Comparison of ENCODE assay signal across 8 cellular contexts in genomic region chr2:180691855-180692223, GRCh38.
A peak's percentile ranks its signal among the peaks of the same experiment; 100 is the strongest.
DNase-seq lines count a peak whose midpoint lies in the region; ATAC-seq, FAIRE-seq and TF ChIP-seq lines count a peak whose summit lies in the region.
"Not testable (repeated sequence)": the region's sequence is repeated elsewhere in the genome, so short reads cannot be mapped to it uniquely, and the experiment has no call there.

No MANE protein-coding gene starts in this region.

- not testable (repeated sequence) for DNase-seq in LNCaP clone FGC (ENCODE audit: low read depth)
- DNase-seq in PC-3 (peak; percentile 42), K562 (ENCODE audit: extremely low read depth in 1 of 4, low spot score in 3 of 4) (peak in 1 of 4 experiments; percentile 55), Right ventricle myocardium inferior (ENCODE audit: missing footprints) (peak; percentile 44), kidney tubule cell (ENCODE audit: low spot score) (peak; percentile 13), posterior vena cava (ENCODE audit: low spot score) (peak; percentile 32), testis (peak; percentile 46)

- not testable (repeated sequence) for H3K36me3 ChIP-seq in PC-3 (ENCODE audit: low read depth, low read length); K562 (ENCODE audit: control insufficient read depth, insufficient read depth, low read length); testis (ENCODE audit: low read depth, missing control alignments)

- in situ Hi-C loops in K562 (cut with MboI): not testable (repeated sequence)

- intact Hi-C loops in PC-3 (cut with micrococcal nuclease) (loop anchor here (1.0 to 10.0 kb wide), 6 partner anchors 50 to 567 kb away; partner anchors contain the start of gene UBE2E3), K562 (cut with micrococcal nuclease) (loop anchor here (5.0 kb wide), 1 partner anchor 290 kb away; the partner anchor contains the start of gene UBE2E3)
- intact Hi-C loops in Right ventricle myocardium inferior (cut with DNase I); posterior vena cava (cut with DNase I); testis (cut with DNase I; ENCODE audit: low total_unique reads): not testable (repeated sequence)

- peak overlapping the region; percentile 91 for H3K4me2 ChIP-seq in PC-3 (ENCODE audit: low read length)
- H3K4me2 ChIP-seq in K562 (ENCODE audit: insufficient read depth, low read length): peak overlapping the region; percentile 42

- H3K79me2 ChIP-seq in PC-3 (ENCODE audit: low read length): peaks cover 45% of the 10 kb centered on the region
- peaks cover 24% of the 10 kb centered on the region for H3K79me2 ChIP-seq in K562 (ENCODE audit: control insufficient read depth, insufficient read depth, low read length)

- H3K4me1 ChIP-seq in PC-3 (ENCODE audit: insufficient read depth, low read length): peaks cover 50% of the 10 kb centered on the region
- not testable (repeated sequence) for H3K4me1 ChIP-seq in K562 (replicated peaks in 1 of 2; ENCODE audit: control insufficient read depth in 2 of 2, insufficient read depth in 2 of 2, low read length in 2 of 2); testis

- H3K9ac ChIP-seq in PC-3 (ENCODE audit: low read length) (peak overlapping the region; percentile 65), K562 (ENCODE audit: insufficient read depth in 1 of 2, low read depth in 2 of 2, low read length in 2 of 2) (peak overlapping the region in 1 of 2 experiments; percentile 32; a peak in 1 of 4 replicates)

- ATAC-seq in PC-3 (peak; percentile 14), K562 (peak; percentile 31)
- not testable (repeated sequence) for ATAC-seq in Right ventricle myocardium inferior

- TF ChIP-seq RAD21 in K562 (CRISPR knock-in tag; conservative IDR thresholded peaks at IDR 0.05 in 1 of 2, IDR thresholded peaks at IDR 0.05 in 1 of 2): not testable (repeated sequence)

- not testable (repeated sequence) for H3K9me1 ChIP-seq in K562 (ENCODE audit: control insufficient read depth, insufficient read depth, low read length)

- WGBS in K562 (ENCODE audit: insufficient coverage, low coverage, missing lambda C conversion rate): 2% methylated on average over 15 of the region's 15 CpGs
- WGBS in testis, 2 donors: 71 to 87% methylated on average over 12 to 15 of the region's 15 CpGs

- not testable (repeated sequence) for H3K9me3 ChIP-seq in PC-3 (ENCODE audit: low read length); K562 (replicated peaks; ENCODE audit: control insufficient read depth, insufficient read depth, low read depth, low read length); testis

- not testable (repeated sequence) for H3F3A ChIP-seq in PC-3 (ENCODE audit: low read length, unreplicated experiment)

- FAIRE-seq in K562 (lab: Jason Lieb, UNC): not testable (repeated sequence)

- TF ChIP-seq EP300 in K562 (IDR thresholded peaks at IDR 0.05; ENCODE audit: low read length): not testable (repeated sequence)

- not testable (repeated sequence) for H4K20me1 ChIP-seq in PC-3 (ENCODE audit: low read length); K562 (replicated peaks; ENCODE audit: control insufficient read depth, insufficient read depth, low read length)

- H3K27me3 ChIP-seq in PC-3 (ENCODE audit: low read length); K562 (ENCODE audit: control insufficient read depth in 2 of 2, insufficient read depth in 2 of 2, low read length in 2 of 2); testis: not testable (repeated sequence)

- POLR2A ChIA-PET in PC-3 (lab: Charles Lee; ENCODE audit: unreplicated experiment) (interaction anchor here (0.6 to 0.7 kb wide), 4 partner anchors 37 to 292 kb away, joined by 3 to 5 read pairs (median 3); no protein-coding TSS in a partner anchor), K562 (lab: Yijun Ruan, JAX) (interaction anchor here (0.6 to 1.6 kb wide), 5 partner anchors 15 to 171 kb away, joined by 3 to 4 read pairs (median 3); no protein-coding TSS in a partner anchor)

- peak; percentile 91 for TF ChIP-seq POLR2A in K562 (conservative IDR thresholded peaks at IDR 0.05)
- not testable (repeated sequence) for TF ChIP-seq POLR2A in testis (IDR thresholded peaks at IDR 0.05)

- peak overlapping the region; percentile 70 for H3K4me3 ChIP-seq in LNCaP clone FGC (ENCODE audit: low read depth, low read length)
- H3K4me3 ChIP-seq in PC-3 (ENCODE audit: low read length): peak overlapping the region; percentile 75
- peak overlapping the region; percentile 34 for H3K4me3 ChIP-seq in K562
- H3K4me3 ChIP-seq in testis: peak overlapping the region; percentile 20 to 49

- peak overlapping the region; percentile 71 for H3K27ac ChIP-seq in 22Rv1
- H3K27ac ChIP-seq in PC-3 (ENCODE audit: low read length): peak overlapping the region; percentile 81
- H3K27ac ChIP-seq in K562 (ENCODE audit: extremely low read depth, low read depth, low read length); testis: not testable (repeated sequence)

- not testable (repeated sequence) for H3K9me2 ChIP-seq in PC-3 (replicated peaks; ENCODE audit: low read length)

- not testable (repeated sequence) for H2AFZ ChIP-seq in PC-3 (ENCODE audit: low read length)
- H2AFZ ChIP-seq in K562 (ENCODE audit: low read depth, low read length): peak overlapping the region; percentile 10; the same call in 1 of the 2 replicates

- CTCF ChIA-PET in PC-3 (lab: Charles Lee); K562 (lab: Yijun Ruan, JAX; ENCODE audit: low intra/inter-chr PET ratio): not testable (repeated sequence)

- BruUV-seq in PC-3 (replicated peaks; lab: Mats Ljungman, UMichigan): TSS peak; percentile 75
- BruUV-seq in K562 (replicated peaks; lab: Mats Ljungman, UMichigan): not testable (repeated sequence)

- TF ChIP-seq CTCF in 22Rv1 (IDR thresholded peaks at IDR 0.05); LNCaP clone FGC (IDR thresholded peaks at IDR 0.05; ENCODE audit: control insufficient read depth, extremely low read depth, insufficient read depth); PC-3 (conservative IDR thresholded peaks at IDR 0.05; ENCODE audit: low read depth, low read length); K562 (IDR thresholded peaks at IDR 0.05 in 2 of 3, conservative IDR thresholded peaks at IDR 0.05 in 1 of 3; ENCODE audit: insufficient read depth in 2 of 3, low read depth in 1 of 3, low read length in 3 of 3); testis (IDR thresholded peaks at IDR 0.05): not testable (repeated sequence)

TF ChIP-seq in K562, 482 proteins besides CTCF, POLR2A, EP300 and RAD21 (continues in another document):
- TF ChIP-seq POLR2AphosphoS5 (IDR thresholded peaks at IDR 0.05; ENCODE audit: control insufficient read depth, insufficient read depth, low read depth, low read length) (peak; percentile 52), POLR2B (IDR thresholded peaks at IDR 0.05; ENCODE audit: low read depth, partially characterized antibody) (peak; percentile 65), PKNOX1 (IDR thresholded peaks at IDR 0.05) (peak; percentile 14; the same call in 1 of the 2 replicates), KDM5B (IDR thresholded peaks at IDR 0.05; ENCODE audit: insufficient replicate concordance, low read depth, low read length) (peak; percentile 68), ATF1 (tag; IDR thresholded peaks at IDR 0.05) (0 out of 2 replicates have a peak, but pooled peaks have one; percentile 7), POLR2H (tag; IDR thresholded peaks at IDR 0.05; ENCODE audit: low read depth) (peak; percentile 77), PML (IDR thresholded peaks at IDR 0.05; ENCODE audit: low read length) (peak; percentile 22; the same call in 1 of the 2 replicates), PHF8 (IDR thresholded peaks at IDR 0.05; ENCODE audit: borderline replicate concordance, low read length) (peak; percentile 31; the same call in 1 of the 2 replicates), NFYB (IDR thresholded peaks at IDR 0.05; ENCODE audit: extremely low read depth, insufficient read length) (peak; percentile 55), SUPT5H (IDR thresholded peaks at IDR 0.05) (peak; percentile 76), TAF1 (IDR thresholded peaks at IDR 0.05; ENCODE audit: control insufficient read depth, extremely low read depth, insufficient read depth, low read length, severe bottlenecking) (peak; percentile 22), GTF2A2 (tag; IDR thresholded peaks at IDR 0.05) (peak; percentile 59), MEIS2 (IDR thresholded peaks at IDR 0.05; ENCODE audit: partially characterized antibody) (peak; percentile 51), RBFOX2 (IDR thresholded peaks at IDR 0.05; ENCODE audit: low read depth, low read length) (peak; percentile 73), POLR2G (IDR thresholded peaks at IDR 0.05; ENCODE audit: low read depth, low read length) (peak; percentile 72)
- not testable (repeated sequence) for TF ChIP-seq ATF1 (CRISPR knock-in tag; IDR thresholded peaks at IDR 0.05)
